Comparison of ENCODE assay signal across 8 cellular contexts in genomic region chr9:87497080-87497603, GRCh38. TPM values are rescaled to one million over a fixed set of nuclear protein-coding genes. Genes with fewer than 3 reads are reported as not detected.
DNase-seq lines count a peak whose midpoint lies in the region; ATAC-seq and TF ChIP-seq lines count a peak whose summit lies in the region.

No MANE protein-coding gene starts in this region.

- CTCF ChIA-PET in activated naive CD4-positive, alpha-beta T cell treated with anti-CD3 and anti-CD28 coated beads for 36 hours (lab: Charles Lee): interaction anchor here (1.0 kb wide), 1 partner anchor 26 kb away, joined by 3 read pairs; no protein-coding TSS in a partner anchor

- WGBS in tibial nerve, 2 donors: 23% methylated on average over 15 of the region's 15 CpGs

- no peak overlapping the region for H3K27ac Mint-ChIP-seq in activated naive CD4-positive, alpha-beta T cell treated with anti-CD3 and anti-CD28 coated beads for 36 hours
- H3K27ac Mint-ChIP-seq in brain: peak overlapping the region; percentile 84 to 94 (median 87)

- peak overlapping the region; percentile 29 for H3K4me3 Mint-ChIP-seq in activated naive CD4-positive, alpha-beta T cell treated with anti-CD3 and anti-CD28 coated beads for 36 hours
- H3K4me3 Mint-ChIP-seq in brain: peak overlapping the region; percentile 85 to 99 (median 91)

- no peak for DNase-seq in activated naive CD4-positive, alpha-beta T cell treated with anti-CD3 and anti-CD28 coated beads for 36 hours
- DNase-seq in activated naive CD4-positive, alpha-beta T cell (lab: John Stamatoyannopoulos, UW): no peak
- DNase-seq in lower lobe of right lung: no peak
- no peak for DNase-seq in tibial nerve (ENCODE audit: low spot score in 2 of 2)
- no peak for DNase-seq in occipital lobe (lab: John Stamatoyannopoulos, UW)

- H3K27ac ChIP-seq in lower lobe of right lung (peak overlapping the region; percentile 90), tibial nerve (peak overlapping the region in 2 of 4 donors; percentile 81)

- H3K9me3 ChIP-seq in lower lobe of right lung (no peaks in the 10 kb centered on the region), tibial nerve (no peaks in the 10 kb centered on the region)

- peaks cover 17% of the 10 kb centered on the region for H3K4me1 Mint-ChIP-seq in activated naive CD4-positive, alpha-beta T cell treated with anti-CD3 and anti-CD28 coated beads for 36 hours (ENCODE audit: low read depth)
- H3K4me1 Mint-ChIP-seq in brain: peaks cover 71% of the 10 kb centered on the region

- TF ChIP-seq POLR2A in tibial nerve (IDR thresholded peaks at IDR 0.05): no peak

- ATAC-seq in lower lobe of right lung (no peak), HG02973 (IDR thresholded peaks at IDR 0.05; ENCODE audit: unreplicated experiment) (no peak), GM21390 (IDR thresholded peaks at IDR 0.05; ENCODE audit: unreplicated experiment) (no peak)

- no peaks in the 10 kb centered on the region for H3K36me3 Mint-ChIP-seq in activated naive CD4-positive, alpha-beta T cell treated with anti-CD3 and anti-CD28 coated beads for 36 hours (ENCODE audit: low read depth)
- H3K36me3 Mint-ChIP-seq in brain: peaks cover 16% of the 10 kb centered on the region

- intact Hi-C loops in activated naive CD4-positive, alpha-beta T cell treated with anti-CD3 and anti-CD28 coated beads for 36 hours (cut with micrococcal nuclease): no loop called here
- intact Hi-C loops in lower lobe of right lung (cut with DNase I): no loop called here

- H3K4me1 ChIP-seq in lower lobe of right lung (peaks cover 34% of the 10 kb centered on the region), tibial nerve (peaks cover 0 to 42% (median 0%) of the 10 kb centered on the region in 4 donors)

- H3K4me3 ChIP-seq in lower lobe of right lung (peak overlapping the region; percentile 81), tibial nerve (peak overlapping the region; percentile 35 to 75 (median 66))

- TF ChIP-seq CTCF in brain (conservative IDR thresholded peaks at IDR 0.05) (peak in 1 of 2 experiments; percentile 21), lower lobe of right lung (IDR thresholded peaks at IDR 0.05) (no peak), tibial nerve (IDR thresholded peaks at IDR 0.05) (no peak)

- H3K36me3 ChIP-seq in lower lobe of right lung (no peaks in the 10 kb centered on the region), tibial nerve (no peaks in the 10 kb centered on the region)

- H3K9me3 Mint-ChIP-seq in activated naive CD4-positive, alpha-beta T cell treated with anti-CD3 and anti-CD28 coated beads for 36 hours: no peaks in the 10 kb centered on the region
- no peaks in the 10 kb centered on the region for H3K9me3 Mint-ChIP-seq in brain

- H3K27me3 ChIP-seq in lower lobe of right lung (ENCODE audit: low read depth) (no peaks in the 10 kb centered on the region), tibial nerve (peaks cover 0 to 10% of the 10 kb centered on the region in 2 donors)

- H3K27me3 Mint-ChIP-seq in activated naive CD4-positive, alpha-beta T cell treated with anti-CD3 and anti-CD28 coated beads for 36 hours (ENCODE audit: low read depth): peaks cover 64% of the 10 kb centered on the region
- peaks cover 10% of the 10 kb centered on the region for H3K27me3 Mint-ChIP-seq in brain

- no peak for TF ChIP-seq EP300 in tibial nerve (IDR thresholded peaks at IDR 0.05)

RNA-seq across cellular contexts. Expression of gene DAPK1, which starts 0.5 kb away (rescaled TPM):
- total RNA-seq in activated naive CD4-positive, alpha-beta T cell treated with anti-CD3 and anti-CD28 coated beads for 36 hours: under 1 TPM; 0.20 to 0.50 TPM
- polyA plus RNA-seq in brain (ENCODE audit: insufficient read depth, low read depth, low replicate concordance): 2.8 TPM
- total RNA-seq in lower lobe of right lung (196 TPM), tibial nerve (10 to 100 TPM; 58.8 to 97.3 (median 64.2) TPM), occipital lobe (67.4 TPM)

Comparison
In these comparisons a context has a peak if more than half of its experiments do, and no peak if none do; other contexts are left out.
1. RNA of gene DAPK1, which starts 0.5 kb away (total RNA-seq): 196 TPM in lower lobe of right lung (single experiment), 58.8 to 97.3 TPM in tibial nerve and 67.4 TPM in occipital lobe (single experiment); 0.20 to 0.50 TPM in activated naive CD4-positive, alpha-beta T cell treated with anti-CD3 and anti-CD28 coated beads for 36 hours; every median in the first group is over 10 times any median in the second.